In genomic region chr12:132433641-132434395, GRCh38 we compare ENCODE assay signal across 2 cellular contexts.
A peak's percentile ranks its signal among the peaks of the same experiment; 100 is the strongest.
TF ChIP-seq lines count a peak whose summit lies in the region.

No MANE protein-coding gene starts in this region.

TF ChIP-seq in HepG2, 621 proteins besides CTCF, POLR2A, EP300 and RAD21:
- TF ChIP-seq ZNF296 (CRISPR knock-in tag; conservative IDR thresholded peaks at IDR 0.05) (no peak), TCF7 (IDR thresholded peaks at IDR 0.05; ENCODE audit: low read depth) (no peak), ZNF687 (CRISPR knock-in tag; IDR thresholded peaks at IDR 0.05) (0 out of 2 replicates have a peak, but pooled peaks have one; percentile 40), ZNF207 (IDR thresholded peaks at IDR 0.05; ENCODE audit: borderline replicate concordance) (no peak), MAX (IDR thresholded peaks at IDR 0.05) (0 out of 2 replicates have a peak, but pooled peaks have one; percentile 25), TOPORS (CRISPR knock-in tag; IDR thresholded peaks at IDR 0.05) (no peak), NFRKB (IDR thresholded peaks at IDR 0.05) (no peak), DZIP1 (CRISPR knock-in tag; IDR thresholded peaks at IDR 0.05) (no peak), ZNF761 (CRISPR knock-in tag; conservative IDR thresholded peaks at IDR 0.05) (no peak)

TF ChIP-seq in H1, 55 proteins besides CTCF, POLR2A, EP300 and RAD21:
- no peak for TF ChIP-seq E2F6 (IDR thresholded peaks at IDR 0.05)
- TF ChIP-seq KDM5A (IDR thresholded peaks at IDR 0.05; ENCODE audit: low read length) = no peak
- 0 out of 2 replicates have a peak, but pooled peaks have one; percentile 32 for TF ChIP-seq MAX (IDR thresholded peaks at IDR 0.05)
- TF ChIP-seq ATF3 (IDR thresholded peaks at IDR 0.05; ENCODE audit: insufficient read depth, low read depth, low read length) = no peak
- no peak for TF ChIP-seq ASH2L (IDR thresholded peaks at IDR 0.05; ENCODE audit: low read length)
